In the genomic region with DNA sequence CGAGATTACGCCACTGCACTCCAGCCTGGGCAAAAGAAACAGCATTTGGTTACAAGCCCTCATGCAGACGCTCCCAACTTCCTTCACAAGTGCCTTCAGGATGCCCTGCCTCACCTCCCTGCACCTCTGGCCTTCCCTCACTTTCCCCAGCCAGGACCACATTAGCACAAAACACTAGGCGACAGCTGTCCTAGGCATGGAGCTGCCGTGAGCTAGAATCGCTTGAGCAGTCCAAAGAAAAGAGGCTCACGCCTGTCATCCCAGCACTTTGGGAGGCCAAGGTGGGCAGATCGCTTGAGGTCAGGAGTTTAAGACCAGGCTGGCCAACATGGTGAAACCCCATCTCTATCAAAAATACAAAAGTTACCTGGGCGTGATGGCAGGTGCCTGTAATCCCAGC, we compare ENCODE assay signal across 29 cellular contexts.
"Had no signal": no experiment of that assay in that cellular context is flagged by ENCODE, and none has a peak within 500 bp of the region (broad histone marks: within the 10 kb centered on the region; RNA-seq: fewer than 3 reads in every experiment).

No MANE protein-coding gene starts in this region.

- H3K9me3 ChIP-seq: esophagus muscularis mucosa, gastrocnemius medialis had no signal

- H3K27ac Mint-ChIP-seq: activated CD4-positive, alpha-beta memory T cell treated with anti-CD3 and anti-CD28 coated beads, Interleukin-2, amount 10 ng/mL, durations not matched to agents 7 days and 5 days; activated CD4-positive, alpha-beta T cell treated with anti-CD3 and anti-CD28 coated beads, Interleukin-2, amount 10 ng/mL, durations not matched to agents 7 days and 5 days; activated naive CD8-positive, alpha-beta T cell; activated T-helper 17 cell treated with anti-CD3 and anti-CD28 coated beads, Interleukin-2, amount 50 U/mL, for 72 hours; effector memory CD8-positive, alpha-beta T cell; WTC11 had no signal

- ATAC-seq: activated T-cell treated with anti-CD3 and anti-CD28 coated beads, Interleukin-2, amount 50 U/mL, for 4 hours; activated T-helper 17 cell treated with anti-CD3 and anti-CD28 coated beads, Interleukin-2, amount 50 U/mL, for 72 hours; effector memory CD8-positive, alpha-beta T cell; foreskin keratinocyte; gastrocnemius medialis; WTC11 had no signal

- H3K4me1 Mint-ChIP-seq: activated CD4-positive, alpha-beta memory T cell treated with anti-CD3 and anti-CD28 coated beads, Interleukin-2, amount 10 ng/mL, durations not matched to agents 7 days and 5 days; activated CD4-positive, alpha-beta T cell treated with anti-CD3 and anti-CD28 coated beads, Interleukin-2, amount 10 ng/mL, durations not matched to agents 7 days and 5 days; activated T-helper 17 cell treated with anti-CD3 and anti-CD28 coated beads, Interleukin-2, amount 50 U/mL, for 72 hours; central memory CD8-positive, alpha-beta T cell; WTC11 had no signal

- H3K27ac ChIP-seq: brain microvascular endothelial cell, esophagus muscularis mucosa, foreskin keratinocyte, gastrocnemius medialis, VCaP had no signal

- H3K4me1 ChIP-seq: esophagus muscularis mucosa, foreskin keratinocyte, gastrocnemius medialis had no signal

- FAIRE-seq: astrocyte had no signal

- H3K9me3 Mint-ChIP-seq: activated CD4-positive, alpha-beta memory T cell treated with anti-CD3 and anti-CD28 coated beads, Interleukin-2, amount 10 ng/mL, durations not matched to agents 7 days and 5 days; activated CD4-positive, alpha-beta T cell treated with anti-CD3 and anti-CD28 coated beads, Interleukin-2, amount 10 ng/mL, durations not matched to agents 7 days and 5 days; activated T-cell treated with anti-CD3 and anti-CD28 coated beads, Interleukin-2, amount 50 U/mL, for 4 hours; activated T-helper 17 cell treated with anti-CD3 and anti-CD28 coated beads, Interleukin-2, amount 50 U/mL, for 72 hours; central memory CD8-positive, alpha-beta T cell; effector memory CD8-positive, alpha-beta T cell had no signal

- H3K4me3 ChIP-seq: esophagus muscularis mucosa, gastrocnemius medialis had no signal

- H3K36me3 ChIP-seq: brain microvascular endothelial cell, esophagus muscularis mucosa, gastrocnemius medialis had no signal

- H3K36me3 Mint-ChIP-seq: activated naive CD8-positive, alpha-beta T cell; WTC11 had no signal

- DNase-seq: activated CD4-positive, alpha-beta memory T cell treated with anti-CD3 and anti-CD28 coated beads, Interleukin-2, amount 10 ng/mL, durations not matched to agents 7 days and 5 days; activated CD4-positive, alpha-beta T cell treated with anti-CD3 and anti-CD28 coated beads for 1 hour; activated CD4-positive, alpha-beta T cell treated with anti-CD3 and anti-CD28 coated beads for 4 hours; activated CD4-positive, alpha-beta T cell treated with anti-CD3 and anti-CD28 coated beads, Interleukin-2, amount 10 ng/mL, durations not matched to agents 7 days and 5 days; activated CD4-positive, alpha-beta T cell treated with anti-CD3 and anti-CD28 coated beads, Interleukin-2, amount 50 U/mL, for 4 hours; activated effector memory CD4-positive, alpha-beta T cell treated with Interleukin-2 at 50 U/mL for 16 hours; activated gamma-delta T cell treated with Interleukin-2 at 50 U/mL for 16 hours; activated naive CD4-positive, alpha-beta T cell treated with anti-CD3 and anti-CD28 coated beads, Interleukin-2, amount 50 U/mL, for 16 hours; activated naive CD4-positive, alpha-beta T cell treated with Interleukin-2 at 50 U/mL for 16 hours; activated T-cell treated with anti-CD3 and anti-CD28 coated beads, Interleukin-2, amount 50 U/mL, for 4 hours; amniotic stem cell; anterior cingulate cortex; brain microvascular endothelial cell; cortex of kidney; dermis blood vessel endothelial cell; effector CD4-positive, alpha-beta T cell; effector memory CD8-positive, alpha-beta T cell; erythroblast; foreskin keratinocyte; gastrocnemius medialis; glutamatergic neuron; T-helper 2 cell had no signal

- H3K4me3 Mint-ChIP-seq: activated CD4-positive, alpha-beta memory T cell treated with anti-CD3 and anti-CD28 coated beads, Interleukin-2, amount 10 ng/mL, durations not matched to agents 7 days and 5 days; activated CD4-positive, alpha-beta T cell treated with anti-CD3 and anti-CD28 coated beads, Interleukin-2, amount 10 ng/mL, durations not matched to agents 7 days and 5 days; activated naive CD8-positive, alpha-beta T cell; activated T-cell treated with anti-CD3 and anti-CD28 coated beads, Interleukin-2, amount 50 U/mL, for 4 hours; activated T-helper 17 cell treated with anti-CD3 and anti-CD28 coated beads, Interleukin-2, amount 50 U/mL, for 72 hours; central memory CD8-positive, alpha-beta T cell; effector memory CD8-positive, alpha-beta T cell; WTC11 had no signal

- H3K27me3 Mint-ChIP-seq: activated CD4-positive, alpha-beta memory T cell treated with anti-CD3 and anti-CD28 coated beads, Interleukin-2, amount 10 ng/mL, durations not matched to agents 7 days and 5 days; activated naive CD8-positive, alpha-beta T cell; activated T-helper 17 cell treated with anti-CD3 and anti-CD28 coated beads, Interleukin-2, amount 50 U/mL, for 72 hours had no signal

- H3K27me3 ChIP-seq: brain microvascular endothelial cell, foreskin keratinocyte, gastrocnemius medialis had no signal
